ENCODE assay signal across 25 cellular contexts in the genomic region with DNA sequence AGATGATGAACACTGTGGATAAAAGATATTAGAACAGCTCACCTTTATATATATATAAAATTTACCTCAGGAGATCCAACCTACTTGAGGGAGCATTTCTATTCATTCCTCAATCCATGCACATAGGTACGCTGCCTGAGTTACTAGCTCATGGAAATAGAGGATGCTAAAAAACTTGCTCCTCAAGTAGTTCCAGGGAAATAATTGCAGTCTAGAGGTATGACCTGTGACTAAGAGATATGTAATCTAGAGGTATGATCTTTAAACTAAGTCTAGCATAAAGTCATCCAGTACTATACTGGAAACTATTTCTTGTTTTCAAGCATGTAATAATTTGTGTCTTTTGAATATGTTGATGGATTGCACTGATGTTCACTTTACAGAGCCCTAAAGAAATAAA.
A peak's percentile ranks its signal among the peaks of the same experiment; 100 is the strongest.
DNase-seq lines count a peak whose midpoint lies in the region; ATAC-seq and TF ChIP-seq lines count a peak whose summit lies in the region.
"Had no signal": no experiment of that assay in that cellular context is flagged by ENCODE, and none has a peak within 500 bp of the region (broad histone marks: within the 10 kb centered on the region; RNA-seq: fewer than 3 reads in every experiment).

No MANE protein-coding gene starts in this region.

- H3K27ac Mint-ChIP-seq in MCF 10A (ENCODE audit: low read depth, unreplicated experiment) = no peak overlapping the region
- H3K27ac Mint-ChIP-seq: CD14-positive monocyte; CD4-positive, alpha-beta memory T cell; CD4-positive, CD25-positive, alpha-beta regulatory T cell; CD8-positive, alpha-beta memory T cell had no signal

- DNase-seq in mammary epithelial cell = peak; percentile 9
- no peak for DNase-seq in MCF 10A (ENCODE audit: unreplicated experiment)
- no peak for DNase-seq in RWPE2 (ENCODE audit: low spot score)
- peak; percentile 54 for DNase-seq in epithelial cell of esophagus (ENCODE audit: low read depth)
- peak; percentile 41 to 88 for DNase-seq in trophoblast cell
- DNase-seq in islet precursor cell = no peak
- no peak for DNase-seq in effector CD8-positive, alpha-beta T cell (lab: John Stamatoyannopoulos, UW)
- DNase-seq: 8988T; ACHN; BE2C; C1 segment of cervical spinal cord; CD4-positive, alpha-beta memory T cell; CD4-positive, CD25-positive, alpha-beta regulatory T cell; CD8-positive, alpha-beta memory T cell; DMS 273 treated with DMSO at 0.1 percent for 48 hours; DMS153; DMS53; DMS79; DND-41; EL; GDM1 had no signal

- H3K4me1 ChIP-seq in mammary epithelial cell (ENCODE audit: insufficient read depth, low read length) = no peaks in the 10 kb centered on the region
- no peaks in the 10 kb centered on the region for H3K4me1 ChIP-seq in RWPE2 (ENCODE audit: insufficient read depth, poor library complexity, severe bottlenecking)
- no peaks in the 10 kb centered on the region for H3K4me1 ChIP-seq in trophoblast cell (ENCODE audit: control insufficient read depth in 1 of 2, insufficient read depth in 2 of 2, low read length in 2 of 2)
- H3K4me1 ChIP-seq: BE2C, BLaER1 had no signal

- dilution Hi-C loops in mammary epithelial cell (cut with HindIII; ENCODE audit: low sequenced_read_pairs) = no loop called here

- CTCF ChIA-PET in mammary epithelial cell (lab: Charles Lee; ENCODE audit: low non-redundant PET) (no interaction called here), MCF 10A (lab: Yijun Ruan, JAX) (interaction anchor here (0.7 to 1.3 kb wide), 3 partner anchors 210 to 889 kb away, joined by 3 to 9 read pairs (median 3); no protein-coding TSS in a partner anchor)

- no peaks in the 10 kb centered on the region for H4K20me1 ChIP-seq in mammary epithelial cell (ENCODE audit: insufficient read depth, low read length)
- H4K20me1 ChIP-seq: BLaER1 had no signal

- no peaks in the 10 kb centered on the region for H3K4me1 Mint-ChIP-seq in MCF 10A (ENCODE audit: insufficient read depth, unreplicated experiment)
- H3K4me1 Mint-ChIP-seq: CD14-positive monocyte; CD4-positive, alpha-beta memory T cell; CD4-positive, CD25-positive, alpha-beta regulatory T cell; CD8-positive, alpha-beta memory T cell had no signal

- peak; percentile 44; the same call in 1 of the 3 replicates for ATAC-seq in RWPE2 (ENCODE audit: low read depth)
- ATAC-seq in HG03442 (IDR thresholded peaks at IDR 0.05; ENCODE audit: unreplicated experiment) = no peak
- ATAC-seq: GM12878 had no signal

- no peak overlapping the region for H3K18ac ChIP-seq in trophoblast cell (ENCODE audit: low read length)

- no peaks in the 10 kb centered on the region for H3K9me3 Mint-ChIP-seq in MCF 10A (ENCODE audit: unreplicated experiment)

- H3K36me3 Mint-ChIP-seq in MCF 10A (ENCODE audit: insufficient read depth, unreplicated experiment) = no peaks in the 10 kb centered on the region
- H3K36me3 Mint-ChIP-seq: CD14-positive monocyte; CD4-positive, alpha-beta memory T cell; CD4-positive, CD25-positive, alpha-beta regulatory T cell; CD8-positive, alpha-beta memory T cell had no signal

- in situ Hi-C loops in mammary epithelial cell (cut with MboI; ENCODE audit: low sequenced_read_pairs in 2 of 2) = loop anchor here in 1 of 2 donors (25.0 kb wide), 1 partner anchor 893 kb away; the partner anchor contains the start of gene BASP1

- TF ChIP-seq CTCF in mammary epithelial cell (conservative IDR thresholded peaks at IDR 0.05 in 1 of 2, IDR thresholded peaks at IDR 0.05 in 1 of 2; ENCODE audit: extremely low read depth in 1 of 2, insufficient read depth in 1 of 2, low read depth in 1 of 2, low read length in 2 of 2) (no peak), MCF 10A (IDR thresholded peaks at IDR 0.05; ENCODE audit: unreplicated experiment) (no peak), RWPE2 (IDR thresholded peaks at IDR 0.05; ENCODE audit: poor library complexity, severe bottlenecking) (no peak), epithelial cell of esophagus (IDR thresholded peaks at IDR 0.05; ENCODE audit: insufficient read depth, low read depth, low read length, missing control alignments) (no peak)

- H3K9me3 ChIP-seq in mammary epithelial cell (replicated peaks; ENCODE audit: insufficient read depth, low read length) (no peaks in the 10 kb centered on the region), RWPE2 (ENCODE audit: severe bottlenecking) (no peaks in the 10 kb centered on the region), trophoblast cell (ENCODE audit: insufficient read depth, low read depth, low read length) (no peaks in the 10 kb centered on the region)
- H3K9me3 ChIP-seq: BE2C, BLaER1 had no signal

- H2BK12ac ChIP-seq in trophoblast cell (ENCODE audit: low read length) = no peak overlapping the region

- no peak overlapping the region for H4K8ac ChIP-seq in trophoblast cell (ENCODE audit: low read depth, low read length)

- no peak overlapping the region for H4K91ac ChIP-seq in trophoblast cell (ENCODE audit: low read depth, low read length)

- intact Hi-C loops in mammary epithelial cell (cut with micrococcal nuclease) (no loop called here), MCF 10A (cut with micrococcal nuclease) (no loop called here)

- H3K4me3 ChIP-seq in mammary epithelial cell (replicated peaks in 1 of 3; ENCODE audit: insufficient read depth in 1 of 3, low read depth in 2 of 3, low read length in 3 of 3) (no peak overlapping the region), RWPE2 (ENCODE audit: severe bottlenecking) (no peak overlapping the region), epithelial cell of esophagus (ENCODE audit: low read length) (no peak overlapping the region), trophoblast cell (ENCODE audit: low read depth, low read length) (no peak overlapping the region)
- H3K4me3 ChIP-seq: BLaER1, GM12878 had no signal

- 46% methylated on average over 1 of the region's 1 CpG for WGBS in mammary epithelial cell (ENCODE audit: low coverage, missing lambda C conversion rate)
- WGBS in trophoblast cell (ENCODE audit: extremely low coverage, insufficient coverage, insufficient read length) = no CpG with 5 or more reads among the region's 1 CpG

- no peaks in the 10 kb centered on the region for H3K79me1 ChIP-seq in trophoblast cell (ENCODE audit: low read length)

- H3K27ac ChIP-seq in mammary epithelial cell (ENCODE audit: insufficient read depth, low read depth, low read length) (no peak overlapping the region), RWPE2 (ENCODE audit: poor library complexity, severe bottlenecking) (no peak overlapping the region), trophoblast cell (ENCODE audit: low read depth, low read length) (no peak overlapping the region)
- H3K27ac ChIP-seq: BLaER1 had no signal

- H3K9ac ChIP-seq in mammary epithelial cell (ENCODE audit: insufficient read depth, low read length) (no peak overlapping the region), trophoblast cell (ENCODE audit: low read length) (no peak overlapping the region)
- H3K9ac ChIP-seq: BLaER1 had no signal

- H3K4ac ChIP-seq in trophoblast cell (ENCODE audit: low read depth, low read length) = no peak overlapping the region

- H3K23ac ChIP-seq in trophoblast cell (ENCODE audit: low read length) = no peak overlapping the region

- no peak overlapping the region for H4K12ac ChIP-seq in trophoblast cell (ENCODE audit: low read depth, low read length)

- no peak overlapping the region for H3K14ac ChIP-seq in trophoblast cell (ENCODE audit: low read length)

- no peaks in the 10 kb centered on the region for H3K79me2 ChIP-seq in mammary epithelial cell (ENCODE audit: insufficient read depth, low read length)
- no peaks in the 10 kb centered on the region for H3K79me2 ChIP-seq in trophoblast cell (ENCODE audit: control insufficient read depth, insufficient read depth, low read length, poor library complexity)

- no peak overlapping the region for H3K4me2 ChIP-seq in mammary epithelial cell (ENCODE audit: insufficient read depth, low read depth, low read length)
- H3K4me2 ChIP-seq in trophoblast cell (ENCODE audit: low read length) = no peak overlapping the region
- H3K4me2 ChIP-seq: BLaER1 had no signal

- no peak overlapping the region for H2BK5ac ChIP-seq in trophoblast cell (ENCODE audit: low read depth, low read length, poor library complexity)

- no peak overlapping the region for H2BK120ac ChIP-seq in trophoblast cell (ENCODE audit: insufficient read depth, low read length, poor library complexity)

- no peak overlapping the region for H3K4me3 Mint-ChIP-seq in MCF 10A (ENCODE audit: unreplicated experiment)
- H3K4me3 Mint-ChIP-seq: CD14-positive monocyte; CD4-positive, alpha-beta memory T cell; CD4-positive, CD25-positive, alpha-beta regulatory T cell; CD8-positive, alpha-beta memory T cell had no signal

- no peak overlapping the region for H2AFZ ChIP-seq in mammary epithelial cell (ENCODE audit: low read depth, low read length)
- H2AFZ ChIP-seq in trophoblast cell (ENCODE audit: insufficient read depth, low read length, poor library complexity) = no peak overlapping the region

- H3K36me3 ChIP-seq in mammary epithelial cell (ENCODE audit: insufficient read depth, low read length) = no peaks in the 10 kb centered on the region
- no peaks in the 10 kb centered on the region for H3K36me3 ChIP-seq in RWPE2 (ENCODE audit: low read depth)
- H3K36me3 ChIP-seq in trophoblast cell (ENCODE audit: control insufficient read depth in 1 of 2, insufficient read depth in 2 of 2, low read length in 2 of 2) = no peaks in the 10 kb centered on the region
- H3K36me3 ChIP-seq: BE2C, BLaER1 had no signal

- H2AK5ac ChIP-seq in trophoblast cell (ENCODE audit: low read length) = no peak overlapping the region

- H3K27me3 Mint-ChIP-seq in MCF 10A (ENCODE audit: insufficient read depth, unreplicated experiment) = no peaks in the 10 kb centered on the region
- H3K27me3 Mint-ChIP-seq: CD4-positive, alpha-beta memory T cell; CD4-positive, CD25-positive, alpha-beta regulatory T cell; CD8-positive, alpha-beta memory T cell had no signal

- H3K27me3 ChIP-seq in mammary epithelial cell (ENCODE audit: insufficient read depth, low read length) = no peaks in the 10 kb centered on the region
- peaks cover under 1% of the 10 kb centered on the region for H3K27me3 ChIP-seq in RWPE2 (ENCODE audit: insufficient read depth, poor library complexity, severe bottlenecking)
- H3K27me3 ChIP-seq in trophoblast cell (ENCODE audit: insufficient read depth, low read length) = no peaks in the 10 kb centered on the region
- H3K27me3 ChIP-seq: BE2C, BLaER1 had no signal

- POLR2A ChIA-PET in MCF 10A (lab: Yijun Ruan, JAX) = no interaction called here

- no TSS peak for BruUV-seq in mammary epithelial cell (replicated peaks; lab: Mats Ljungman, UMichigan)
- BruUV-seq in MCF 10A (replicated peaks; lab: Mats Ljungman, UMichigan) = no TSS peak

Comparison
In these comparisons a context has a peak if more than half of its experiments do, and no peak if none do; other contexts are left out.
1. DNase-seq: peak in mammary epithelial cell (single experiment), epithelial cell of esophagus (single experiment) and trophoblast cell (2 of 2); none in MCF 10A (single experiment), RWPE2 (single experiment), islet precursor cell (single experiment) and effector CD8-positive, alpha-beta T cell (single experiment).